Comparison of ENCODE assay signal across 9 cellular contexts in the genomic region with DNA sequence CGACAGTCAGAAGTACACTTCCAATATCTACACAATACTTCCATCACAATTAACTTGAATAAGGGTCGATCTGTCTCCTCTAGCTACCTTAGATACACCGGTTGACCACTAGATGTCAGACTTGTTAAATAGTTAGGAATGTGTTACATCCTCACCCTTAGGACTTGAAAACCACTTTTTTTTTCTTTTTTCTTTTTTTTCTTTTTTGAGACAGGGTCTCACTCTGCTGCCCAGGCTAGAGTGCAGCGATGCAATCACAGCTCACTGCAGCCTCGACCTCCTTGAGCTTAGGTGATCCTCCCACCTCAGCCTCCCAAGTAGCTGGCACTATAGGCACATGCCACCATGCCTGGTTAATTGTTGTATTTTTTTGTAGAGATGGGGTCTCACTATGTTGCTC.
DNase-seq lines count a peak whose midpoint lies in the region; TF ChIP-seq lines count a peak whose summit lies in the region.
"Had no signal": no experiment of that assay in that cellular context is flagged by ENCODE, and none has a peak within 500 bp of the region (broad histone marks: within the 10 kb centered on the region; RNA-seq: fewer than 3 reads in every experiment).

No MANE protein-coding gene starts in this region.

- no peak overlapping the region for H4K91ac ChIP-seq in neuronal stem cell (ENCODE audit: low read depth, low read length, poor library complexity)

- peaks cover 8% of the 10 kb centered on the region; the same call in 1 of the 2 replicates for H3F3A ChIP-seq in GM23248 (ENCODE audit: insufficient read depth)

- H3K4me3 ChIP-seq in GM23248 (no peak overlapping the region), KMS-11 (IDR thresholded peaks at IDR 0.05; ENCODE audit: insufficient read depth, low read depth, low read length) (no peak overlapping the region), Peyer's patch (no peak overlapping the region), neuronal stem cell (ENCODE audit: low read length in 2 of 2) (no peak overlapping the region)
- H3K4me3 ChIP-seq: BLaER1 treated with 17β-estradiol and CSF1 and Interleukin-3, amounts not matched to agents 10 nM and 100 nM had no signal

- H2AFZ ChIP-seq in GM23248 = no peak overlapping the region
- no peak overlapping the region for H2AFZ ChIP-seq in KMS-11 (ENCODE audit: low read depth)
- H2AFZ ChIP-seq in neuronal stem cell (ENCODE audit: low read length) = no peak overlapping the region

- H3K4me1 ChIP-seq in GM23248 (ENCODE audit: insufficient read depth) (peaks cover 8% of the 10 kb centered on the region), KMS-11 (ENCODE audit: low read depth, poor library complexity, severe bottlenecking) (no peaks in the 10 kb centered on the region), Peyer's patch (no peaks in the 10 kb centered on the region), neuronal stem cell (ENCODE audit: control insufficient read depth in 2 of 2, insufficient read depth in 1 of 2, low read depth in 1 of 2, low read length in 2 of 2) (no peaks in the 10 kb centered on the region)
- H3K4me1 ChIP-seq: BLaER1 treated with 17β-estradiol and CSF1 and Interleukin-3, amounts not matched to agents 10 nM and 100 nM had no signal

- no peaks in the 10 kb centered on the region for H3K9me2 ChIP-seq in GM23248 (ENCODE audit: insufficient read depth)

- no peak overlapping the region for H2BK12ac ChIP-seq in neuronal stem cell (ENCODE audit: low read length)

- no peaks in the 10 kb centered on the region for H3K36me3 ChIP-seq in GM23248 (ENCODE audit: low read depth)
- H3K36me3 ChIP-seq in KMS-11 (ENCODE audit: insufficient read depth) = no peaks in the 10 kb centered on the region
- H3K36me3 ChIP-seq in Peyer's patch = no peaks in the 10 kb centered on the region
- H3K36me3 ChIP-seq in neuronal stem cell (replicated peaks in 1 of 2; ENCODE audit: control insufficient read depth in 2 of 2, insufficient read depth in 2 of 2, low read length in 2 of 2) = no peaks in the 10 kb centered on the region
- H3K36me3 ChIP-seq: BLaER1 treated with 17β-estradiol and CSF1 and Interleukin-3, amounts not matched to agents 10 nM and 100 nM had no signal

- H3K9me3 ChIP-seq in GM23248 (ENCODE audit: low read depth) (no peaks in the 10 kb centered on the region), Peyer's patch (no peaks in the 10 kb centered on the region), neuronal stem cell (replicated peaks in 1 of 2; ENCODE audit: control insufficient read depth in 2 of 2, insufficient read depth in 1 of 2, low read depth in 1 of 2, low read length in 2 of 2) (no peaks in the 10 kb centered on the region)

- no peaks in the 10 kb centered on the region for H4K20me1 ChIP-seq in GM23248 (ENCODE audit: insufficient read depth)
- no peaks in the 10 kb centered on the region for H4K20me1 ChIP-seq in KMS-11 (ENCODE audit: insufficient read depth)
- H4K20me1 ChIP-seq: BLaER1 treated with 17β-estradiol and CSF1 and Interleukin-3, amounts not matched to agents 10 nM and 100 nM had no signal

- H2BK15ac ChIP-seq in neuronal stem cell (ENCODE audit: low read length) = no peak overlapping the region

- peak; percentile 2 for DNase-seq in NCI-H187 treated with DMSO at 0.1 percent for 48 hours (lab: John Stamatoyannopoulos, UW)
- no peak for DNase-seq in NCI-H187 (lab: John Stamatoyannopoulos, UW)
- peak; percentile 79 for DNase-seq in GM23248
- DNase-seq in Peyer's patch = no peak
- DNase-seq in epidermal melanocyte (ENCODE audit: insufficient read length, low spot score) = peak; percentile 66
- peak; percentile 15 for DNase-seq in neuronal stem cell (ENCODE audit: low spot score)
- DNase-seq in stimulated activated CD4-positive, alpha-beta T cell treated with anti-CD3 and anti-CD28 coated beads, Interleukin-15, amount 100 ng/mL, for 24 hours = no peak

- 0 to 1% methylated on average over 5 of the region's 5 CpGs for WGBS in GM23248 (ENCODE audit: low coverage in 1 of 2, low lambda C conversion rate in 2 of 2, missing lambda C conversion rate in 2 of 2), 2 experiments
- no CpG with 5 or more reads among the region's 5 CpGs for WGBS in neuronal stem cell (ENCODE audit: extremely low coverage in 2 of 2, insufficient read length in 2 of 2, insufficient replicate concordance in 1 of 2), 2 donors

- no peaks in the 10 kb centered on the region for H3K79me1 ChIP-seq in neuronal stem cell (ENCODE audit: low read depth, low read length)

- peak; percentile 86 for TF ChIP-seq CTCF in KMS-11 (conservative IDR thresholded peaks at IDR 0.05; ENCODE audit: low read depth, low read length)
- TF ChIP-seq CTCF in Peyer's patch (IDR thresholded peaks at IDR 0.05) = peak in 5 of 6 experiments; percentile 6 to 69 (median 65)

- no peak for TF ChIP-seq POLR2A in Peyer's patch (IDR thresholded peaks at IDR 0.05)

- no peak overlapping the region for H3K18ac ChIP-seq in neuronal stem cell (ENCODE audit: low read length)

- no peak overlapping the region for H3K4me2 ChIP-seq in GM23248 (ENCODE audit: unreplicated experiment)
- H3K4me2 ChIP-seq in KMS-11 = no peak overlapping the region
- no peak overlapping the region for H3K4me2 ChIP-seq in neuronal stem cell (ENCODE audit: insufficient read depth, low read length, poor library complexity, severe bottlenecking)
- H3K4me2 ChIP-seq: BLaER1 treated with 17β-estradiol and CSF1 and Interleukin-3, amounts not matched to agents 10 nM and 100 nM had no signal

- H3K27me3 ChIP-seq in GM23248 (replicated peaks; ENCODE audit: insufficient read depth) (no peaks in the 10 kb centered on the region), KMS-11 (ENCODE audit: insufficient read depth, low read depth) (no peaks in the 10 kb centered on the region), Peyer's patch (no peaks in the 10 kb centered on the region), neuronal stem cell (ENCODE audit: control insufficient read depth in 3 of 3, insufficient read depth in 3 of 3, low read depth in 1 of 3, low read length in 3 of 3) (no peaks in the 10 kb centered on the region)
- H3K27me3 ChIP-seq: BLaER1 treated with 17β-estradiol and CSF1 and Interleukin-3, amounts not matched to agents 10 nM and 100 nM had no signal

- no peak overlapping the region for H4K8ac ChIP-seq in neuronal stem cell (ENCODE audit: low read depth, low read length)

- no peak overlapping the region for H2BK5ac ChIP-seq in neuronal stem cell (ENCODE audit: low read length)

- H3K79me2 ChIP-seq in GM23248 (ENCODE audit: insufficient read depth) = no peaks in the 10 kb centered on the region
- no peaks in the 10 kb centered on the region for H3K79me2 ChIP-seq in KMS-11 (ENCODE audit: insufficient read depth, low read depth)

- H3K9ac ChIP-seq in GM23248 = no peak overlapping the region
- H3K9ac ChIP-seq in KMS-11 = no peak overlapping the region
- H3K9ac ChIP-seq in neuronal stem cell (ENCODE audit: low read depth, low read length, poor library complexity) = no peak overlapping the region
- H3K9ac ChIP-seq: BLaER1 treated with 17β-estradiol and CSF1 and Interleukin-3, amounts not matched to agents 10 nM and 100 nM had no signal

- no peak overlapping the region for H3K27ac ChIP-seq in GM23248
- no peak overlapping the region for H3K27ac ChIP-seq in KMS-11
- H3K27ac ChIP-seq in Peyer's patch = no peak overlapping the region
- H3K27ac ChIP-seq in neuronal stem cell (replicated peaks; ENCODE audit: low read length) = no peak overlapping the region
- H3K27ac ChIP-seq: BLaER1 treated with 17β-estradiol and CSF1 and Interleukin-3, amounts not matched to agents 10 nM and 100 nM had no signal

- H3K14ac ChIP-seq in neuronal stem cell (ENCODE audit: low read length) = no peak overlapping the region

- H2BK120ac ChIP-seq in neuronal stem cell (ENCODE audit: low read depth, low read length) = no peak overlapping the region

- in situ Hi-C loops in GM23248 (cut with MboI) = loop anchor here (10.0 kb wide), 3 partner anchors 122 to 772 kb away; no protein-coding TSS in a partner anchor

- H2AK5ac ChIP-seq in neuronal stem cell (ENCODE audit: low read depth, low read length) = no peak overlapping the region

- H3K4ac ChIP-seq in neuronal stem cell (ENCODE audit: low read length) = no peak overlapping the region

- no peak overlapping the region for H3K23ac ChIP-seq in neuronal stem cell (ENCODE audit: low read depth, low read length, poor library complexity)

Comparison
In these comparisons a context has a peak if more than half of its experiments do, and no peak if none do; other contexts are left out.
1. DNase-seq: peak in NCI-H187 treated with DMSO at 0.1 percent for 48 hours (single experiment), GM23248 (single experiment), epidermal melanocyte (single experiment) and neuronal stem cell (single experiment); none in NCI-H187 (0 of 2), Peyer's patch (0 of 3) and stimulated activated CD4-positive, alpha-beta T cell treated with anti-CD3 and anti-CD28 coated beads, Interleukin-15, amount 100 ng/mL, for 24 hours (single experiment).